Comparison of ENCODE assay signal across 20 cellular contexts in the genomic region with DNA sequence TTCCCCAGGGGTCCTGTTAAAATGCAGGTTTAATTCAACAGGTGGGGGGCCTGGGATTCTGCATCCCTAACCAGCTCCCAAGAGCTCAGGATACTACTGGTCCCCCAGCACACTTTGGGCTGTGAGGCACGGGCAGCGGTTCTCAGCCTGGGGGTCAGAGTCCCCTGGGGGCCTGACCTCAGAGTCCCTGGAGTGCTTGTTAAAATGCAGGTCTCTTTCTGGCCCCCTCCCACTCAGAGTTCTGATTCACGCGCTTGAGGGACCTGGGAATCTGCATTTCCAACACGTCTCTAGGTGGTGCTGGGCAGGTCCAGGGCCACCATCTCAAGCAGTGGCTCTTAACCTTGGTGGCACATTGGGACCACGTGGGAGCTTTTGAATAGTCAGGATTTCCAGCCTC. TPM values are rescaled to one million over a fixed set of nuclear protein-coding genes. Genes with fewer than 3 reads are reported as not detected.
DNase-seq lines count a peak whose midpoint lies in the region; ATAC-seq and TF ChIP-seq lines count a peak whose summit lies in the region.
"Had no signal": no experiment of that assay in that cellular context is flagged by ENCODE, and none has a peak within 500 bp of the region (broad histone marks: within the 10 kb centered on the region; RNA-seq: fewer than 3 reads in every experiment).

No MANE protein-coding gene starts in this region.

- H2AFZ ChIP-seq in MM.1S (ENCODE audit: low read length), result 0 out of 2 replicates have a peak overlapping the region, but pooled peaks have one; percentile 31

- H3K27ac ChIP-seq in MM.1S (ENCODE audit: low read length) (no peak overlapping the region), lower lobe of right lung (no peak overlapping the region)
- H3K27ac ChIP-seq: RWPE1, SK-N-MC had no signal

- no peak overlapping the region for H3K4me3 Mint-ChIP-seq in stimulated activated naive CD8-positive, alpha-beta T cell treated with anti-CD3 and anti-CD28 coated beads, Interleukin-15, amount 100 ng/mL, for 72 hours
- H3K4me3 Mint-ChIP-seq: activated CD4-positive, alpha-beta memory T cell treated with anti-CD3 and anti-CD28 coated beads, Interleukin-2, amount 10 ng/mL, durations not matched to agents 7 days and 5 days; CD4-positive, CD25-positive, alpha-beta regulatory T cell; HFFc6; natural killer cell; type B pancreatic cell had no signal

- no peaks in the 10 kb centered on the region for H3K4me1 Mint-ChIP-seq in stimulated activated naive CD8-positive, alpha-beta T cell treated with anti-CD3 and anti-CD28 coated beads, Interleukin-15, amount 100 ng/mL, for 72 hours
- H3K4me1 Mint-ChIP-seq: activated CD4-positive, alpha-beta memory T cell treated with anti-CD3 and anti-CD28 coated beads, Interleukin-2, amount 10 ng/mL, durations not matched to agents 7 days and 5 days had no signal

- H3K27me3 ChIP-seq in MM.1S (replicated peaks; ENCODE audit: insufficient read depth, low read length), result peaks cover 52% of the 10 kb centered on the region
- H3K27me3 ChIP-seq in lower lobe of right lung (ENCODE audit: low read depth), result peaks cover 24% of the 10 kb centered on the region
- H3K27me3 ChIP-seq: MG63 had no signal

- H3K27ac Mint-ChIP-seq in stimulated activated naive CD8-positive, alpha-beta T cell treated with anti-CD3 and anti-CD28 coated beads, Interleukin-15, amount 100 ng/mL, for 72 hours, result no peak overlapping the region
- H3K27ac Mint-ChIP-seq: activated CD4-positive, alpha-beta memory T cell treated with anti-CD3 and anti-CD28 coated beads, Interleukin-2, amount 10 ng/mL, durations not matched to agents 7 days and 5 days; CD4-positive, CD25-positive, alpha-beta regulatory T cell; HFFc6; natural killer cell; type B pancreatic cell had no signal

- peak overlapping the region; percentile 32 for H3K4me2 ChIP-seq in MM.1S (ENCODE audit: low read depth, low read length)

- peak; percentile 2 for ATAC-seq in stimulated activated naive CD8-positive, alpha-beta T cell treated with anti-CD3 and anti-CD28 coated beads, Interleukin-15, amount 100 ng/mL, for 72 hours
- ATAC-seq in stimulated activated naive CD8-positive, alpha-beta T cell treated with anti-CD3 and anti-CD28 coated beads, Interleukin-15, Interleukin-2, amounts not matched to agents 100 U/mL and 50 U/mL, for 24 hours, result no peak
- ATAC-seq in lower lobe of right lung, result no peak
- ATAC-seq in GM18867 (IDR thresholded peaks at IDR 0.05; ENCODE audit: unreplicated experiment), result no peak

- H3K79me2 ChIP-seq in MM.1S (ENCODE audit: low read length), result no peaks in the 10 kb centered on the region

- H3K9me3 Mint-ChIP-seq in stimulated activated naive CD8-positive, alpha-beta T cell treated with anti-CD3 and anti-CD28 coated beads, Interleukin-15, amount 100 ng/mL, for 72 hours, result peaks cover 11 to 15% of the 10 kb centered on the region in 2 donors
- H3K9me3 Mint-ChIP-seq: natural killer cell, type B pancreatic cell had no signal

- H3K9me3 ChIP-seq in MM.1S (replicated peaks; ENCODE audit: insufficient read depth, low read length), result no peaks in the 10 kb centered on the region
- no peaks in the 10 kb centered on the region for H3K9me3 ChIP-seq in lower lobe of right lung
- H3K9me3 ChIP-seq: MG63 had no signal

- no peak for DNase-seq in stimulated activated naive CD8-positive, alpha-beta T cell treated with anti-CD3 and anti-CD28 coated beads, Interleukin-15, amount 100 ng/mL, for 72 hours
- DNase-seq in stimulated activated naive CD8-positive, alpha-beta T cell treated with anti-CD3 and anti-CD28 coated beads, Interleukin-15, Interleukin-2, amounts not matched to agents 100 U/mL and 50 U/mL, for 24 hours, result no peak
- no peak for DNase-seq in MM.1S
- DNase-seq in lower lobe of right lung, result peak; percentile 13
- no peak for DNase-seq in DMS153 (lab: John Stamatoyannopoulos, UW)
- DNase-seq in C1 segment of cervical spinal cord (lab: John Stamatoyannopoulos, UW), result no peak

- no peak overlapping the region for H3K9ac ChIP-seq in MM.1S (ENCODE audit: low read length)

- no peaks in the 10 kb centered on the region for H3K9me2 ChIP-seq in MM.1S (replicated peaks; ENCODE audit: insufficient read depth, low read length)

- H3K4me3 ChIP-seq in MM.1S (ENCODE audit: low read length) (no peak overlapping the region), lower lobe of right lung (no peak overlapping the region)
- H3K4me3 ChIP-seq: MG63, SK-N-MC had no signal

- no peaks in the 10 kb centered on the region for H4K20me1 ChIP-seq in MM.1S (ENCODE audit: insufficient read depth, low read length)

- TF ChIP-seq CTCF in MM.1S (IDR thresholded peaks at IDR 0.05; ENCODE audit: low read length), result no peak
- no peak for TF ChIP-seq CTCF in lower lobe of right lung (IDR thresholded peaks at IDR 0.05)

- intact Hi-C loops in lower lobe of right lung (cut with DNase I), result no loop called here

- H3K4me1 ChIP-seq in MM.1S (ENCODE audit: low read length), result no peaks in the 10 kb centered on the region
- peaks cover 6% of the 10 kb centered on the region for H3K4me1 ChIP-seq in lower lobe of right lung

- H3K27me3 Mint-ChIP-seq in stimulated activated naive CD8-positive, alpha-beta T cell treated with anti-CD3 and anti-CD28 coated beads, Interleukin-15, amount 100 ng/mL, for 72 hours, result peaks cover 17% of the 10 kb centered on the region
- H3K27me3 Mint-ChIP-seq: activated CD4-positive, alpha-beta memory T cell treated with anti-CD3 and anti-CD28 coated beads, Interleukin-2, amount 10 ng/mL, durations not matched to agents 7 days and 5 days had no signal

- H3F3A ChIP-seq in MM.1S (ENCODE audit: insufficient read depth, low read length), result no peaks in the 10 kb centered on the region

- H3K36me3 ChIP-seq in MM.1S (replicated peaks; ENCODE audit: insufficient read depth, low read length) (no peaks in the 10 kb centered on the region), lower lobe of right lung (no peaks in the 10 kb centered on the region)
- H3K36me3 ChIP-seq: MG63 had no signal

RNA-seq across cellular contexts. Expression of a gene that starts 2.8 kb away (rescaled TPM):
- total RNA-seq in lower lobe of right lung, result not detected
- total RNA-seq: activated CD4-positive, alpha-beta memory T cell treated with anti-CD3 and anti-CD28 coated beads, Interleukin-2, amount 10 ng/mL, durations not matched to agents 7 days and 5 days; CD4-positive, CD25-positive, alpha-beta regulatory T cell; left ventricle myocardium superior; mononuclear cell; natural killer cell; osteoblast; renal cortical epithelial cell; T-helper 1 cell treated with Interleukin-12 subunit alpha and Interleukin-12 subunit beta and Interleukin-4 antibody, amounts not matched to agents 30 ng/mL and 1 ng/mL, for 36 hours had no signal

RNA-seq across cellular contexts. Expression of a gene that starts 7.2 kb away (rescaled TPM):
- total RNA-seq in lower lobe of right lung, result 109 TPM
